ENCODE assay signal across 1 cellular context in the genomic region with DNA sequence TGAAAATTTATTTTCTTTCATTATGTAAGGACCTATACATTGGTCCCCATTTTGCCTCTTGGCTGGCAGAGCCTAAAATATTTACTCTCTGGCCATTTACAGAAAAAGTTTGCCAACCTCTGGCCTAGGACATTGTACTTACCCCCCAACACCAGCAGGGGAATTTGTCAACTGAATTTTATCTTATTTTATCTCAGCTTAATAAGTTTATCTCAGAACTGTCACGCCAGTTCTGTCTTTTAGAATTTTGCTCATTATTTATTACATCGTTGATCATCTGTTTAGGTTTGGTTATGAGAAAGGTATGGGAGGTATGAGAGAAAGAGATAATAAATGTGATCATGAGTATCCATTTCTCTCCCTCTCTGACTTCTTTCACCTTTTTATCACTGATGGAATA.
TF ChIP-seq lines count a peak whose summit lies in the region.

No MANE protein-coding gene starts in this region.

TF ChIP-seq in IMR-90, 13 proteins besides CTCF, POLR2A, EP300 and RAD21:
- TF ChIP-seq BHLHE40 (IDR thresholded peaks at IDR 0.05; ENCODE audit: low read depth, low read length) = no peak
- no peak for TF ChIP-seq SMC3 (IDR thresholded peaks at IDR 0.05; ENCODE audit: low read depth, low read length)
- no peak for TF ChIP-seq ELK1 (IDR thresholded peaks at IDR 0.05; ENCODE audit: borderline replicate concordance, low read depth, low read length)
- no peak for TF ChIP-seq USF2 (IDR thresholded peaks at IDR 0.05; ENCODE audit: low read depth, low read length)
- no peak for TF ChIP-seq CHD1 (IDR thresholded peaks at IDR 0.05; ENCODE audit: low read depth, low read length)
- TF ChIP-seq MAZ (IDR thresholded peaks at IDR 0.05; ENCODE audit: borderline replicate concordance, low read depth, low read length) = no peak
